In genomic region chr20:19828233-19828632, GRCh38 we compare ENCODE assay signal across 9 cellular contexts.
DNase-seq lines count a peak whose midpoint lies in the region; ATAC-seq and TF ChIP-seq lines count a peak whose summit lies in the region.
"Had no signal": no experiment of that assay in that cellular context is flagged by ENCODE, and none has a peak within 500 bp of the region (broad histone marks: within the 10 kb centered on the region; RNA-seq: fewer than 3 reads in every experiment).

No MANE protein-coding gene starts in this region.

- H4K5ac ChIP-seq in IMR-90 (ENCODE audit: low read depth, low read length): no peak overlapping the region; the same call in 1 of the 2 replicates

- peak; percentile 89 for ATAC-seq in activated CD8-positive, alpha-beta memory T cell treated with anti-CD3 and anti-CD28 coated beads, Interleukin-2, amount 10 ng/mL, durations not matched to agents 7 days and 5 days
- ATAC-seq in GM21619 (IDR thresholded peaks at IDR 0.05; ENCODE audit: unreplicated experiment) (peak; percentile 95), IMR-90 (ENCODE audit: low read depth) (peak; percentile 36; the same call in 1 of the 2 replicates), left colon (peak; percentile 12), GM19324 (IDR thresholded peaks at IDR 0.05; ENCODE audit: low FRiP score, unreplicated experiment) (no peak)
- ATAC-seq: body of pancreas had no signal

- H3K9me3 ChIP-seq in IMR-90 (ENCODE audit: control insufficient read depth, insufficient read depth, low read length): no peaks in the 10 kb centered on the region
- H3K9me3 ChIP-seq: body of pancreas had no signal

- no peaks in the 10 kb centered on the region for H3K9me3 Mint-ChIP-seq in activated CD8-positive, alpha-beta memory T cell treated with anti-CD3 and anti-CD28 coated beads, Interleukin-2, amount 10 ng/mL, durations not matched to agents 7 days and 5 days (ENCODE audit: low read depth)

- WGBS in IMR-90 (ENCODE audit: extremely low coverage in 2 of 2, insufficient read length in 1 of 2), 2 experiments: no CpG with 5 or more reads among the region's 4 CpGs

- no peak overlapping the region for H3K9ac ChIP-seq in IMR-90 (ENCODE audit: low read depth, low read length)

- CTCF ChIA-PET in activated CD8-positive, alpha-beta memory T cell treated with anti-CD3 and anti-CD28 coated beads, Interleukin-2, amount 10 ng/mL, durations not matched to agents 7 days and 5 days (lab: Charles Lee): interaction anchor here (1.0 to 1.6 kb wide), 2 partner anchors 21 to 42 kb away, joined by 3 to 5 read pairs; no protein-coding TSS in a partner anchor
- CTCF ChIA-PET in IMR-90 (lab: Yijun Ruan, JAX): interaction anchor here (0.6 to 1.8 kb wide), 5 partner anchors 13 to 205 kb away, joined by 3 to 5 read pairs (median 4); no protein-coding TSS in a partner anchor
- CTCF ChIA-PET in HEK293T (lab: Yijun Ruan, JAX): no interaction called here

- no peak overlapping the region for H2AFZ ChIP-seq in IMR-90 (replicated peaks; ENCODE audit: low read length, poor library complexity)

- peaks cover 7% of the 10 kb centered on the region; the same call in 1 of the 2 replicates for H3K36me3 ChIP-seq in IMR-90 (ENCODE audit: control insufficient read depth, insufficient read depth, low read length)

- TF ChIP-seq RAD21 in IMR-90 (IDR thresholded peaks at IDR 0.05; ENCODE audit: low read length): peak; percentile 54

- peak overlapping the region; percentile 18; the same call in 1 of the 2 replicates for H3K56ac ChIP-seq in IMR-90 (ENCODE audit: extremely low read depth, insufficient read depth, low read length)

- peaks cover 18% of the 10 kb centered on the region for H3K9me1 ChIP-seq in IMR-90 (ENCODE audit: insufficient read depth, low read length)

- H4K91ac ChIP-seq in IMR-90 (ENCODE audit: insufficient read depth, low read depth, low read length): peak overlapping the region; percentile 34; the same call in 1 of the 2 replicates

- H3K18ac ChIP-seq in IMR-90 (ENCODE audit: low read depth, low read length): peak overlapping the region; percentile 56; the same call in 1 of the 2 replicates

- H3K27ac ChIP-seq in IMR-90 (ENCODE audit: insufficient read depth, low read length): no peak overlapping the region
- H3K27ac ChIP-seq: body of pancreas had no signal

- dilution Hi-C loops in IMR-90 (cut with HindIII; ENCODE audit: low sequenced_read_pairs, unreplicated experiment): no loop called here

- POLR2A ChIA-PET in IMR-90 (lab: Charles Lee; ENCODE audit: unreplicated experiment): interaction anchor here (0.6 to 1.5 kb wide), 2 partner anchors 12 to 188 kb away, joined by 6 to 7 read pairs; no protein-coding TSS in a partner anchor
- POLR2A ChIA-PET in HEK293T (lab: Yijun Ruan, JAX): no interaction called here

- H2AK9ac ChIP-seq in IMR-90 (replicated peaks; ENCODE audit: low read depth, low read length, poor library complexity): no peak overlapping the region

- no peaks in the 10 kb centered on the region for H3K36me3 Mint-ChIP-seq in activated CD8-positive, alpha-beta memory T cell treated with anti-CD3 and anti-CD28 coated beads, Interleukin-2, amount 10 ng/mL, durations not matched to agents 7 days and 5 days

- no peak overlapping the region for H3K27ac Mint-ChIP-seq in activated CD8-positive, alpha-beta memory T cell treated with anti-CD3 and anti-CD28 coated beads, Interleukin-2, amount 10 ng/mL, durations not matched to agents 7 days and 5 days

- no peak for TF ChIP-seq POLR2A in IMR-90 (IDR thresholded peaks at IDR 0.05; ENCODE audit: low read depth, low read length)

- H4K20me1 ChIP-seq in IMR-90 (ENCODE audit: insufficient read depth, low read length): no peaks in the 10 kb centered on the region

- H3K4me3 Mint-ChIP-seq in activated CD8-positive, alpha-beta memory T cell treated with anti-CD3 and anti-CD28 coated beads, Interleukin-2, amount 10 ng/mL, durations not matched to agents 7 days and 5 days: no peak overlapping the region

- H3K27me3 ChIP-seq in IMR-90 (ENCODE audit: control insufficient read depth, insufficient read depth, low read length): no peaks in the 10 kb centered on the region
- H3K27me3 ChIP-seq: body of pancreas had no signal

- H3K4me2 ChIP-seq in IMR-90 (ENCODE audit: low read depth, low read length): peak overlapping the region; percentile 24; the same call in 1 of the 2 replicates

- H3K79me1 ChIP-seq in IMR-90 (ENCODE audit: low read depth in 1 of 2, low read length in 2 of 2): peaks cover 0 to 55% of the 10 kb centered on the region in 2 experiments; a peak in 2 of 4 replicates

- H3K23ac ChIP-seq in IMR-90 (ENCODE audit: low read depth, low read length): no peak overlapping the region

- TF ChIP-seq CTCF in IMR-90 (conservative IDR thresholded peaks at IDR 0.05; ENCODE audit: low read depth, low read length): peak; percentile 45

- H3K27me3 Mint-ChIP-seq in activated CD8-positive, alpha-beta memory T cell treated with anti-CD3 and anti-CD28 coated beads, Interleukin-2, amount 10 ng/mL, durations not matched to agents 7 days and 5 days: peaks cover 14% of the 10 kb centered on the region

- intact Hi-C loops in IMR-90 (cut with micrococcal nuclease): no loop called here
- intact Hi-C loops in left colon (cut with DNase I, micrococcal nuclease): no loop called here

- H2BK20ac ChIP-seq in IMR-90 (ENCODE audit: low read depth, low read length): peak overlapping the region; percentile 73; the same call in 1 of the 2 replicates

- H2BK5ac ChIP-seq in IMR-90 (ENCODE audit: low read depth, low read length, poor library complexity, severe bottlenecking): peak overlapping the region; percentile 57

- no TSS peak for BruUV-seq in IMR-90 (replicated peaks; lab: Mats Ljungman, UMichigan)

- 0 out of 4 replicates have a peak overlapping the region, but pooled peaks have one; percentile 6 to 78 for H4K8ac ChIP-seq in IMR-90 (ENCODE audit: low read depth in 2 of 2, low read length in 2 of 2)

- H2BK120ac ChIP-seq in IMR-90 (ENCODE audit: low read depth, low read length): peak overlapping the region; percentile 82

- H3K4me3 ChIP-seq in IMR-90 (ENCODE audit: insufficient read depth, low read depth, low read length): no peak overlapping the region
- H3K4me3 ChIP-seq: body of pancreas had no signal

- H2AK5ac ChIP-seq in IMR-90 (ENCODE audit: low read depth, low read length): no peak overlapping the region

- H3K4me1 Mint-ChIP-seq in activated CD8-positive, alpha-beta memory T cell treated with anti-CD3 and anti-CD28 coated beads, Interleukin-2, amount 10 ng/mL, durations not matched to agents 7 days and 5 days: peaks cover 17% of the 10 kb centered on the region

- H3K14ac ChIP-seq in IMR-90 (replicated peaks; ENCODE audit: low read depth, low read length): no peak overlapping the region

- H2BK15ac ChIP-seq in IMR-90 (ENCODE audit: low read depth, low read length): 0 out of 3 replicates have a peak overlapping the region, but pooled peaks have one; percentile 1

- H3K4ac ChIP-seq in IMR-90 (ENCODE audit: low read depth, low read length): 0 out of 2 replicates have a peak overlapping the region, but pooled peaks have one; percentile 12

- peaks cover 16% of the 10 kb centered on the region for H3K4me1 ChIP-seq in IMR-90 (ENCODE audit: control insufficient read depth, insufficient read depth, low read length)
- H3K4me1 ChIP-seq: body of pancreas had no signal

- in situ Hi-C loops in IMR-90 (cut with MboI; ENCODE audit: low sequenced_read_pairs): no loop called here

- DNase-seq in activated CD8-positive, alpha-beta memory T cell treated with anti-CD3 and anti-CD28 coated beads, Interleukin-2, amount 10 ng/mL, durations not matched to agents 7 days and 5 days: peak; percentile 73
- no peak for DNase-seq in activated CD8-positive, alpha-beta memory T cell treated with anti-CD3 and anti-CD28 coated beads, Interleukin-2, amount 50 U/mL, for 4 hours
- DNase-seq in IMR-90: peak; percentile 82
- DNase-seq in activated CD4-positive, alpha-beta T cell treated with anti-CD3 and anti-CD28 coated beads, Interleukin-2, amount 50 U/mL, for 48 hours: peak; percentile 10 to 31
- no peak for DNase-seq in left colon
- no peak for DNase-seq in HEK293T (ENCODE audit: extremely low spot score)

TF ChIP-seq in IMR-90, 13 proteins besides CTCF, POLR2A, EP300 and RAD21:
- TF ChIP-seq NFE2L2 (IDR thresholded peaks at IDR 0.05; ENCODE audit: low read depth, low read length) (no peak), MXI1 (IDR thresholded peaks at IDR 0.05; ENCODE audit: borderline replicate concordance, low read depth, low read length) (no peak), SMC3 (IDR thresholded peaks at IDR 0.05; ENCODE audit: low read depth, low read length) (peak; percentile 24; the same call in 1 of the 2 replicates), MAFK (IDR thresholded peaks at IDR 0.05; ENCODE audit: low read depth, low read length) (no peak), RCOR1 (IDR thresholded peaks at IDR 0.05; ENCODE audit: insufficient replicate concordance, low read length) (peak; percentile 85)

TF ChIP-seq in HEK293T, 16 proteins besides CTCF, POLR2A, EP300 and RAD21:
- TF ChIP-seq L3MBTL2 (conservative IDR thresholded peaks at IDR 0.05): no peak
- TF ChIP-seq HDGF (IDR thresholded peaks at IDR 0.05; ENCODE audit: borderline replicate concordance): no peak

Comparison
In these comparisons a context has a peak if more than half of its experiments do, and no peak if none do; other contexts are left out.
1. DNase-seq: peak in activated CD8-positive, alpha-beta memory T cell treated with anti-CD3 and anti-CD28 coated beads, Interleukin-2, amount 10 ng/mL, durations not matched to agents 7 days and 5 days (single experiment), IMR-90 (single experiment) and activated CD4-positive, alpha-beta T cell treated with anti-CD3 and anti-CD28 coated beads, Interleukin-2, amount 50 U/mL, for 48 hours (2 of 2); none in activated CD8-positive, alpha-beta memory T cell treated with anti-CD3 and anti-CD28 coated beads, Interleukin-2, amount 50 U/mL, for 4 hours (single experiment), left colon (0 of 2) and HEK293T (single experiment).